In genomic region chr2:106977707-106978106, GRCh38 we compare ENCODE assay signal across 29 cellular contexts.
DNase-seq lines count a peak whose midpoint lies in the region; ATAC-seq and TF ChIP-seq lines count a peak whose summit lies in the region.
"Had no signal": no experiment of that assay in that cellular context is flagged by ENCODE, and none has a peak within 500 bp of the region (broad histone marks: within the 10 kb centered on the region; RNA-seq: fewer than 3 reads in every experiment).

No MANE protein-coding gene starts in this region.

- H3K4me1 Mint-ChIP-seq in HFFc6 (ENCODE audit: low read depth), result peaks cover 49% of the 10 kb centered on the region
- H3K4me1 Mint-ChIP-seq: activated naive CD8-positive, alpha-beta T cell treated with anti-CD3 and anti-CD28 coated beads, Interleukin-2, amount 50 U/mL, for 24 hours; endodermal cell; neural crest cell; stimulated activated naive B cell treated with anti-CD40 and anti-IgM and Interleukin-4, amounts not matched to agents 10 μg/mL and 1 μg/mL and 100 μg/mL, for 72 hours; WTC11 had no signal

- H3K36me3 ChIP-seq in mucosa of descending colon (ENCODE audit: low read depth), result no peaks in the 10 kb centered on the region
- H3K36me3 ChIP-seq: esophagus squamous epithelium, upper lobe of left lung had no signal

- H3K4me3 Mint-ChIP-seq in HFFc6, result no peak overlapping the region
- H3K4me3 Mint-ChIP-seq: activated naive CD8-positive, alpha-beta T cell treated with anti-CD3 and anti-CD28 coated beads, Interleukin-2, amount 50 U/mL, for 24 hours; activated T-cell treated with anti-CD3 and anti-CD28 coated beads, Interleukin-2, amount 50 U/mL, for 4 hours; dendritic cell treated with granulocyte-macrophage colony-stimulating factor and Interleukin-4, amounts not matched to agents 40 ng/mL and 50 ng/mL, for 4 days; endodermal cell; neural crest cell; stimulated activated naive B cell treated with anti-CD40 and anti-IgM and Interleukin-4, amounts not matched to agents 10 μg/mL and 1 μg/mL and 100 μg/mL, for 72 hours; WTC11 had no signal

- TF ChIP-seq CTCF in fibroblast of mammary gland (conservative IDR thresholded peaks at IDR 0.05; ENCODE audit: control insufficient read depth, insufficient read depth, low read depth, low read length), result no peak
- TF ChIP-seq CTCF in mucosa of descending colon (IDR thresholded peaks at IDR 0.05), result no peak
- TF ChIP-seq CTCF in HFFc6 (IDR thresholded peaks at IDR 0.05), result no peak

- H3K9me3 ChIP-seq in mucosa of descending colon, result no peaks in the 10 kb centered on the region
- H3K9me3 ChIP-seq: esophagus squamous epithelium, upper lobe of left lung had no signal

- peaks cover 7% of the 10 kb centered on the region for H3K4me1 ChIP-seq in mucosa of descending colon (ENCODE audit: low read depth)
- H3K4me1 ChIP-seq: upper lobe of left lung had no signal

- H3K4me3 ChIP-seq in fibroblast of mammary gland (ENCODE audit: control insufficient read depth, low read depth, low read length) (no peak overlapping the region), mucosa of descending colon (no peak overlapping the region)
- H3K4me3 ChIP-seq: esophagus squamous epithelium, GM12878, GM23248, lung, upper lobe of left lung had no signal

- no peaks in the 10 kb centered on the region for H3K9me3 Mint-ChIP-seq in HFFc6
- H3K9me3 Mint-ChIP-seq: activated naive CD8-positive, alpha-beta T cell treated with anti-CD3 and anti-CD28 coated beads, Interleukin-2, amount 50 U/mL, for 24 hours; dendritic cell treated with granulocyte-macrophage colony-stimulating factor and Interleukin-4, amounts not matched to agents 40 ng/mL and 50 ng/mL, for 4 days; endodermal cell; neural crest cell; WTC11 had no signal

- DNase-seq in left cardiac atrium, result no peak
- DNase-seq in left ventricle myocardium superior, result no peak
- peak; percentile 66 for DNase-seq in fibroblast of mammary gland (ENCODE audit: low read depth)
- peak in 1 of 3 donors; percentile 4 for DNase-seq in mucosa of descending colon
- no peak for DNase-seq in HFFc6
- no peak for DNase-seq in NCI-H1930 (lab: John Stamatoyannopoulos, UW)
- DNase-seq in 8988T, result no peak
- DNase-seq in DMS53 (lab: John Stamatoyannopoulos, UW), result no peak
- DNase-seq: activated CD4-positive, alpha-beta T cell treated with anti-CD3 and anti-CD28 coated beads, Interleukin-2, amount 50 U/mL, for 1 hour; activated naive CD8-positive, alpha-beta T cell treated with anti-CD3 and anti-CD28 coated beads, Interleukin-2, amount 50 U/mL, for 24 hours; activated T-cell treated with anti-CD3 and anti-CD28 coated beads, Interleukin-2, amount 50 U/mL, for 4 hours; endodermal cell; esophagus squamous epithelium; GM23248; islet precursor cell; NCI-H146; NCI-H524; posterior cingulate gyrus; right cardiac atrium; Right ventricle myocardium superior; stimulated activated CD4-positive, alpha-beta T cell treated with anti-CD3 and anti-CD28 coated beads, Interleukin-15, amount 100 ng/mL, for 24 hours; stimulated activated naive B cell treated with anti-CD40 and anti-IgM and Interleukin-4, amounts not matched to agents 10 μg/mL and 1 μg/mL and 100 μg/mL, for 72 hours; T1000; upper lobe of left lung had no signal

- intact Hi-C loops in left cardiac atrium (cut with DNase I), result no loop called here
- intact Hi-C loops in left ventricle myocardium superior (cut with micrococcal nuclease), result no loop called here
- intact Hi-C loops in mucosa of descending colon (cut with DNase I, micrococcal nuclease), result no loop called here

- no peaks in the 10 kb centered on the region for H3K36me3 Mint-ChIP-seq in HFFc6 (ENCODE audit: low read depth)
- H3K36me3 Mint-ChIP-seq: stimulated activated naive B cell treated with anti-CD40 and anti-IgM and Interleukin-4, amounts not matched to agents 10 μg/mL and 1 μg/mL and 100 μg/mL, for 72 hours; WTC11 had no signal

- no peak overlapping the region for H3K27ac Mint-ChIP-seq in HFFc6
- H3K27ac Mint-ChIP-seq: activated naive CD8-positive, alpha-beta T cell treated with anti-CD3 and anti-CD28 coated beads, Interleukin-2, amount 50 U/mL, for 24 hours; dendritic cell treated with granulocyte-macrophage colony-stimulating factor and Interleukin-4, amounts not matched to agents 40 ng/mL and 50 ng/mL, for 4 days; endodermal cell; stimulated activated naive B cell treated with anti-CD40 and anti-IgM and Interleukin-4, amounts not matched to agents 10 μg/mL and 1 μg/mL and 100 μg/mL, for 72 hours; WTC11 had no signal

- peaks cover 2% of the 10 kb centered on the region for H3K27me3 Mint-ChIP-seq in HFFc6 (ENCODE audit: insufficient read depth)
- H3K27me3 Mint-ChIP-seq: activated naive CD8-positive, alpha-beta T cell treated with anti-CD3 and anti-CD28 coated beads, Interleukin-2, amount 50 U/mL, for 24 hours; dendritic cell treated with granulocyte-macrophage colony-stimulating factor and Interleukin-4, amounts not matched to agents 40 ng/mL and 50 ng/mL, for 4 days had no signal

- ATAC-seq in left cardiac atrium, result peak; percentile 23 to 29
- ATAC-seq in left ventricle myocardium superior, result no peak
- ATAC-seq in mucosa of descending colon, result peak; percentile 43
- ATAC-seq: activated naive CD8-positive, alpha-beta T cell treated with anti-CD3 and anti-CD28 coated beads, Interleukin-2, amount 50 U/mL, for 24 hours; activated T-cell treated with anti-CD3 and anti-CD28 coated beads, Interleukin-2, amount 50 U/mL, for 4 hours; GM12878; right cardiac atrium; stimulated activated naive B cell treated with anti-CD40 and anti-IgM and Interleukin-4, amounts not matched to agents 10 μg/mL and 1 μg/mL and 100 μg/mL, for 72 hours; WTC11 had no signal
